In genomic region chrX:133868250-133868649, GRCh38 we compare ENCODE assay signal across 8 cellular contexts.
"Had no signal": no experiment of that assay in that cellular context is flagged by ENCODE, and none has a peak within 500 bp of the region (broad histone marks: within the 10 kb centered on the region; RNA-seq: fewer than 3 reads in every experiment).

No MANE protein-coding gene starts in this region.

- ATAC-seq: GM23338, HCT116 had no signal

- H3K4me2 ChIP-seq: GM23338 had no signal

- DNase-seq: GM23248, GOT3, H7, H9, HCEC 1CT had no signal

- H3K9me3 ChIP-seq: HAP-1 had no signal

- H3K4me3 Mint-ChIP-seq: GM23338, H9 had no signal

- H3K36me3 ChIP-seq: HAP-1 had no signal

- H3K4me3 ChIP-seq: GM23248, GM23338, HAP-1 had no signal

- H3K9ac ChIP-seq: GM23248 had no signal

- H3K27ac Mint-ChIP-seq: GM23338, H9 had no signal

- H3K27ac ChIP-seq: GM23248 had no signal
